19 cellular contexts compared by ENCODE assay signal in genomic region chr3:11536132-11536935, GRCh38.
"Had no signal": no experiment of that assay in that cellular context is flagged by ENCODE, and none has a peak within 500 bp of the region (broad histone marks: within the 10 kb centered on the region; RNA-seq: fewer than 3 reads in every experiment).

No MANE protein-coding gene starts in this region.

- H3K4me3 Mint-ChIP-seq: activated naive CD8-positive, alpha-beta T cell treated with anti-CD3 and anti-CD28 coated beads, Interleukin-2, amount 10 ng/mL, durations not matched to agents 7 days and 5 days; activated T-helper 1 cell treated with anti-CD3 and anti-CD28 coated beads, Interleukin-12 subunit alpha, Interleukin-12 subunit beta, Interleukin-2, Interleukin-4 antibody, amounts not matched to agents 30 ng/mL and 10 ng/mL and 1 ng/mL, durations not matched to agents 14 hours and 24 hours and 36 hours; brain; effector memory CD8-positive, alpha-beta T cell; naive thymus-derived CD8-positive, alpha-beta T cell; stimulated activated naive CD8-positive, alpha-beta T cell treated with anti-CD3 and anti-CD28 coated beads, Interleukin-15, Interleukin-2, amounts not matched to agents 100 ng/mL and 50 ng/mL, for 24 hours had no signal

- H3K27me3 ChIP-seq: gastrocnemius medialis, heart right ventricle, left lung, upper lobe of left lung had no signal

- H3K4me3 ChIP-seq: gastrocnemius medialis, heart right ventricle, left lung, smooth muscle cell, upper lobe of left lung had no signal

- H3K27ac ChIP-seq: gastrocnemius medialis, heart right ventricle, left lung, upper lobe of left lung had no signal

- H3K4me1 Mint-ChIP-seq: activated naive CD8-positive, alpha-beta T cell treated with anti-CD3 and anti-CD28 coated beads, Interleukin-2, amount 10 ng/mL, durations not matched to agents 7 days and 5 days had no signal

- H3K27ac Mint-ChIP-seq: activated naive CD8-positive, alpha-beta T cell treated with anti-CD3 and anti-CD28 coated beads, Interleukin-2, amount 10 ng/mL, durations not matched to agents 7 days and 5 days; brain; stimulated activated naive CD8-positive, alpha-beta T cell treated with anti-CD3 and anti-CD28 coated beads, Interleukin-15, Interleukin-2, amounts not matched to agents 100 ng/mL and 50 ng/mL, for 24 hours had no signal

- H3K9me3 Mint-ChIP-seq: activated naive CD8-positive, alpha-beta T cell treated with anti-CD3 and anti-CD28 coated beads, Interleukin-2, amount 10 ng/mL, durations not matched to agents 7 days and 5 days; activated T-helper 1 cell treated with anti-CD3 and anti-CD28 coated beads, Interleukin-12 subunit alpha, Interleukin-12 subunit beta, Interleukin-2, Interleukin-4 antibody, amounts not matched to agents 30 ng/mL and 10 ng/mL and 1 ng/mL, durations not matched to agents 14 hours and 24 hours and 36 hours; effector memory CD8-positive, alpha-beta T cell; naive thymus-derived CD8-positive, alpha-beta T cell; stimulated activated naive CD8-positive, alpha-beta T cell treated with anti-CD3 and anti-CD28 coated beads, Interleukin-15, Interleukin-2, amounts not matched to agents 100 ng/mL and 50 ng/mL, for 24 hours had no signal

- H3K27me3 Mint-ChIP-seq: activated naive CD8-positive, alpha-beta T cell treated with anti-CD3 and anti-CD28 coated beads, Interleukin-2, amount 10 ng/mL, durations not matched to agents 7 days and 5 days; effector memory CD8-positive, alpha-beta T cell; naive thymus-derived CD8-positive, alpha-beta T cell; stimulated activated naive CD8-positive, alpha-beta T cell treated with anti-CD3 and anti-CD28 coated beads, Interleukin-15, Interleukin-2, amounts not matched to agents 100 ng/mL and 50 ng/mL, for 24 hours had no signal

- H3K36me3 ChIP-seq: gastrocnemius medialis, heart right ventricle, left lung, upper lobe of left lung had no signal

- H3K36me3 Mint-ChIP-seq: activated naive CD8-positive, alpha-beta T cell treated with anti-CD3 and anti-CD28 coated beads, Interleukin-2, amount 10 ng/mL, durations not matched to agents 7 days and 5 days; naive thymus-derived CD8-positive, alpha-beta T cell had no signal

- ATAC-seq: effector memory CD8-positive, alpha-beta T cell; gastrocnemius medialis; left lung; naive thymus-derived CD8-positive, alpha-beta T cell had no signal

- H3K4me2 ChIP-seq: smooth muscle cell had no signal

- H3K4me1 ChIP-seq: left lung, upper lobe of left lung had no signal

- H3K9me3 ChIP-seq: gastrocnemius medialis, heart right ventricle, left lung, upper lobe of left lung had no signal

- DNase-seq: activated CD4-positive, CD25-positive, alpha-beta regulatory T cell treated with anti-CD3 and anti-CD28 coated beads, Interleukin-2, amount 50 U/mL, for 72 hours; activated naive CD4-positive, alpha-beta T cell; activated naive CD8-positive, alpha-beta T cell treated with anti-CD3 and anti-CD28 coated beads, Interleukin-2, amount 10 ng/mL, durations not matched to agents 7 days and 5 days; cerebellar nuclear complex; effector memory CD8-positive, alpha-beta T cell; heart right ventricle; left lung; naive thymus-derived CD8-positive, alpha-beta T cell; nucleus accumbens; stimulated activated CD4-positive, alpha-beta T cell treated with anti-CD3 and anti-CD28 coated beads, Interleukin-4, amount 100 ng/mL, for 4 hours; stimulated activated CD8-positive, alpha-beta memory T cell treated with anti-CD3 and anti-CD28 coated beads, Interleukin-4, amount 100 ng/mL, for 48 hours; T-helper 1 cell; T1000 had no signal
